8 cellular contexts compared by ENCODE assay signal in genomic region chr6:143901885-143902708, GRCh38. TPM values are rescaled to one million over a fixed set of nuclear protein-coding genes. Genes with fewer than 3 reads are reported as not detected.
DNase-seq lines count a peak whose midpoint lies in the region; ATAC-seq and TF ChIP-seq lines count a peak whose summit lies in the region.

No MANE protein-coding gene starts in this region.

- H3K4me1 ChIP-seq in left lung (peaks cover 4 to 5% of the 10 kb centered on the region in 2 donors), PC-9 (replicated peaks; ENCODE audit: insufficient read depth) (0 out of 2 replicates have a peak, but pooled peaks cover 4% of the 10 kb centered on the region)

- BruUV-seq in PC-9 (replicated peaks; lab: Mats Ljungman, UMichigan), result no TSS peak

- H3F3A ChIP-seq in PC-9 (ENCODE audit: insufficient read depth, low read depth), result no peaks in the 10 kb centered on the region

- H4K20me1 ChIP-seq in PC-9 (ENCODE audit: insufficient read depth), result no peaks in the 10 kb centered on the region

- no peak overlapping the region for H3K27ac Mint-ChIP-seq in nephron progenitor cell
- no peak overlapping the region for H3K27ac Mint-ChIP-seq in activated CD4-positive, alpha-beta T cell treated with anti-CD3 and anti-CD28 coated beads, Interleukin-2, amount 10 ng/mL, durations not matched to agents 7 days and 5 days

- H3K4me1 Mint-ChIP-seq in nephron progenitor cell, result no peaks in the 10 kb centered on the region
- H3K4me1 Mint-ChIP-seq in activated CD4-positive, alpha-beta T cell treated with anti-CD3 and anti-CD28 coated beads, Interleukin-2, amount 10 ng/mL, durations not matched to agents 7 days and 5 days, result peaks cover 2% of the 10 kb centered on the region

- H3K9me3 ChIP-seq in left lung (no peaks in the 10 kb centered on the region), PC-9 (ENCODE audit: insufficient read depth, low read depth) (no peaks in the 10 kb centered on the region)

- ATAC-seq in GM21360 (IDR thresholded peaks at IDR 0.05; ENCODE audit: unreplicated experiment) (peak; percentile 97), HG03469 (IDR thresholded peaks at IDR 0.05; ENCODE audit: unreplicated experiment) (peak; percentile 96), left lung (peak; percentile 85)

- CTCF ChIA-PET in PC-9 (lab: Charles Lee), result no interaction called here
- CTCF ChIA-PET in activated CD4-positive, alpha-beta T cell treated with anti-CD3 and anti-CD28 coated beads, Interleukin-2, amount 10 ng/mL, durations not matched to agents 7 days and 5 days (lab: Charles Lee), result interaction anchor here (1.0 kb wide), 1 partner anchor 14 kb away, joined by 3 read pairs; no protein-coding TSS in a partner anchor

- H3K27me3 ChIP-seq in GM06990 (replicated peaks; ENCODE audit: control insufficient read depth, insufficient read depth, low read length), result no peaks in the 10 kb centered on the region
- no peaks in the 10 kb centered on the region for H3K27me3 ChIP-seq in left lung
- no peaks in the 10 kb centered on the region for H3K27me3 ChIP-seq in PC-9 (ENCODE audit: insufficient read depth, low read depth)

- peak; percentile 58 for DNase-seq in GM06990 (ENCODE audit: extremely low read depth, insufficient read length)
- DNase-seq in left lung, result no peak
- DNase-seq in nephron progenitor cell, result no peak
- no peak for DNase-seq in DMS153 treated with DMSO at 0.1 percent for 48 hours (lab: John Stamatoyannopoulos, UW; ENCODE audit: unreplicated experiment)
- DNase-seq in PC-9, result no peak
- no peak for DNase-seq in activated CD4-positive, alpha-beta T cell treated with anti-CD3 and anti-CD28 coated beads, Interleukin-2, amount 10 ng/mL, durations not matched to agents 7 days and 5 days

- no peaks in the 10 kb centered on the region for H3K36me3 ChIP-seq in GM06990 (ENCODE audit: control insufficient read depth, insufficient read depth, low read length)
- no peaks in the 10 kb centered on the region for H3K36me3 ChIP-seq in left lung
- no peaks in the 10 kb centered on the region for H3K36me3 ChIP-seq in PC-9 (ENCODE audit: low read depth)

- no peak overlapping the region for H3K4me3 Mint-ChIP-seq in nephron progenitor cell
- H3K4me3 Mint-ChIP-seq in activated CD4-positive, alpha-beta T cell treated with anti-CD3 and anti-CD28 coated beads, Interleukin-2, amount 10 ng/mL, durations not matched to agents 7 days and 5 days, result no peak overlapping the region

- H3K4me2 ChIP-seq in PC-9, result no peak overlapping the region

- no peaks in the 10 kb centered on the region; the same call in 1 of the 2 replicates for H3K9me2 ChIP-seq in PC-9 (ENCODE audit: insufficient read depth)

- H3K4me3 ChIP-seq in GM06990 (replicated peaks; ENCODE audit: low read depth, low read length) (peak overlapping the region; percentile 16; the same call in 1 of the 2 replicates), left lung (no peak overlapping the region), PC-9 (no peak overlapping the region)

- peak overlapping the region; percentile 23 to 37 for H3K27ac ChIP-seq in left lung
- no peak overlapping the region for H3K27ac ChIP-seq in PC-9

- TF ChIP-seq CTCF in GM06990 (IDR thresholded peaks at IDR 0.05; ENCODE audit: insufficient read depth, low read length, poor library complexity, severe bottlenecking) (peak; percentile 4), left lung (IDR thresholded peaks at IDR 0.05) (no peak), nephron progenitor cell (IDR thresholded peaks at IDR 0.05) (no peak), PC-9 (conservative IDR thresholded peaks at IDR 0.05) (no peak)

- H3K36me3 Mint-ChIP-seq in nephron progenitor cell (ENCODE audit: low read depth), result no peaks in the 10 kb centered on the region
- H3K36me3 Mint-ChIP-seq in activated CD4-positive, alpha-beta T cell treated with anti-CD3 and anti-CD28 coated beads, Interleukin-2, amount 10 ng/mL, durations not matched to agents 7 days and 5 days (ENCODE audit: low read depth), result no peaks in the 10 kb centered on the region

- no peaks in the 10 kb centered on the region for H3K79me2 ChIP-seq in PC-9 (ENCODE audit: low read depth)

- intact Hi-C loops in left lung (cut with DNase I), result no loop called here
- intact Hi-C loops in PC-9 (cut with micrococcal nuclease; ENCODE audit: unreplicated experiment), result no loop called here

- POLR2A ChIA-PET in PC-9 (lab: Charles Lee; ENCODE audit: unreplicated experiment), result no interaction called here
- POLR2A ChIA-PET in activated CD4-positive, alpha-beta T cell treated with anti-CD3 and anti-CD28 coated beads, Interleukin-2, amount 10 ng/mL, durations not matched to agents 7 days and 5 days (lab: Charles Lee), result no interaction called here

- H3K9me3 Mint-ChIP-seq in nephron progenitor cell, result peaks cover 3% of the 10 kb centered on the region
- no peaks in the 10 kb centered on the region for H3K9me3 Mint-ChIP-seq in activated CD4-positive, alpha-beta T cell treated with anti-CD3 and anti-CD28 coated beads, Interleukin-2, amount 10 ng/mL, durations not matched to agents 7 days and 5 days

- H3K27me3 Mint-ChIP-seq in nephron progenitor cell (ENCODE audit: low read depth, poor library complexity), result no peaks in the 10 kb centered on the region
- H3K27me3 Mint-ChIP-seq in activated CD4-positive, alpha-beta T cell treated with anti-CD3 and anti-CD28 coated beads, Interleukin-2, amount 10 ng/mL, durations not matched to agents 7 days and 5 days, result peaks cover 3% of the 10 kb centered on the region

- H2AFZ ChIP-seq in PC-9, result no peak overlapping the region

RNA-seq across cellular contexts. Expression of gene ZC2HC1B, which starts 37.8 kb away (rescaled TPM):
- not detected for total RNA-seq in left lung
- total RNA-seq in PC-9 (2021), result not detected in 2 replicates
- not detected for total RNA-seq in activated CD4-positive, alpha-beta T cell treated with anti-CD3 and anti-CD28 coated beads, Interleukin-2, amount 10 ng/mL, durations not matched to agents 7 days and 5 days

RNA-seq across cellular contexts. Expression of gene LTV1, which starts 59.0 kb away (rescaled TPM):
- total RNA-seq in left lung, result 10 to 100 TPM; 16.1 to 24.2 TPM
- 15.4 and 18.3 TPM in 2 replicates for total RNA-seq in PC-9 (2021)
- total RNA-seq in activated CD4-positive, alpha-beta T cell treated with anti-CD3 and anti-CD28 coated beads, Interleukin-2, amount 10 ng/mL, durations not matched to agents 7 days and 5 days, result 10 to 100 TPM; 23.7 to 25.1 TPM
